ENCODE assay signal across 8 cellular contexts in the genomic region with DNA sequence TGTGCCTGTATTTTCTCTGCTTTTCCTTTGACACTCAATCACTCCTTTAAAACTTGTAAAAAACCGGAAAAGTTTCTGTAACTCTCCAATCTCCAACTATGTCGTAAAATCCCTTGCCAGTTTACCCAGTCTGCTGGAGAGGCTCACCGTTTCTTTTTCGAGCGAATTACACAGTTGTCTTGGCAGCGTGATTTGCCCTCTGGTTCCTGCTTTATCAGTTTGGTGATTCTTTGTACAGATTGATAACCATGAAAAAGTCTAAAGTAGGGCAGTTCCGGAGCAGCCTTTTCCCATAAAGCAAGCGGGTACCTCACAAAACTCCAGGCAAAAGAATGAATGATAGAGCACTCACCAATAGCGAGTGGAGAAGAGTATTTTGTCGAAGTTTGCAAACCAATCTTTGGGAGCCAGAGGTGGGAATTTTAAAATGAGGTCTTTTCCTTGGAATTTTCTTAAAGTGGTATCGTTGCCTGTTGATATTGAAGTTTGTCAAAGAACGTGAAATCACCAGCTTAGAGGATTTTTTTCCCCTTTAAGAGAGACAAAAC. TPM values are rescaled to one million over a fixed set of nuclear protein-coding genes. Genes with fewer than 3 reads are reported as not detected.
DNase-seq lines count a peak whose midpoint lies in the region; ATAC-seq and TF ChIP-seq lines count a peak whose summit lies in the region.

A gene with protein sequence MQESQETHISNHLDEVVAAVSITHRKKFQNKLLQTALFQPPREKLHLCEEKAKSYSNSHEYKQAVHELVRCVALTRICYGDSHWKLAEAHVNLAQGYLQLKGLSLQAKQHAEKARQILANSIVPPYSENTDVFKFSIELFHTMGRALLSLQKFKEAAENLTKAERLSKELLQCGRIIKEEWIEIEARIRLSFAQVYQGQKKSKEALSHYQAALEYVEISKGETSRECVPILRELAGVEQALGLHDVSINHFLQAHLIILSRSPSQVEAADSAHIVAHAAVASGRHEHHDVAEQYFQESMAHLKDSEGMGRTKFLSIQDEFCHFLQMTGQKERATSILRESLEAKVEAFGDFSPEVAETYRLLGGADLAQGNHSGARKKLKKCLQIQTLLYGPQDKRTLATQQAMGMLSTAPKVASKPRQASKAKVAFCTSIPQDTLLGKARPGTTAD (minus strand): TSS at position 312 of the 548 bp plus-strand sequence. CDS start 20,869 bp downstream, outside the sequence.

- TF ChIP-seq CTCF in mesothelial cell of epicardium (IDR thresholded peaks at IDR 0.05; ENCODE audit: unreplicated experiment), result no peak
- TF ChIP-seq CTCF in upper lobe of left lung (IDR thresholded peaks at IDR 0.05), result no peak

- no peak within 1 kb of the TSS for H3K4me3 Mint-ChIP-seq in mesothelial cell of epicardium

- peak in 1 of 4 donors; percentile 42 for TF ChIP-seq POLR2A in upper lobe of left lung (IDR thresholded peaks at IDR 0.05)

- H3K9me3 Mint-ChIP-seq in mesothelial cell of epicardium, result no peaks in the 10 kb centered on the region

- TF ChIP-seq EP300 in upper lobe of left lung (IDR thresholded peaks at IDR 0.05), result no peak

- H3K4me1 Mint-ChIP-seq in mesothelial cell of epicardium, result peaks cover 23% of the 10 kb centered on the region

- no peaks in the 10 kb centered on the region for H3K27me3 ChIP-seq in upper lobe of left lung

- H3K27ac ChIP-seq in upper lobe of left lung, result peak within 1 kb of the TSS; percentile 81 to 92 (median 90)

- H3K36me3 ChIP-seq in upper lobe of left lung, result no peaks in the 10 kb centered on the region

- 5 to 9% methylated on average over 12 of the region's 12 CpGs for WGBS in upper lobe of left lung, 2 donors

- no peaks in the 10 kb centered on the region for H3K36me3 Mint-ChIP-seq in mesothelial cell of epicardium

- peak within 1 kb of the TSS; percentile 13 to 88 (median 74) for H3K4me3 ChIP-seq in upper lobe of left lung

- H3K27me3 Mint-ChIP-seq in mesothelial cell of epicardium (ENCODE audit: low read depth), result no peaks in the 10 kb centered on the region

- ATAC-seq in upper lobe of left lung (ENCODE audit: low FRiP score in 2 of 2) (peak; percentile 58 to 66), HG02623 (IDR thresholded peaks at IDR 0.05; ENCODE audit: unreplicated experiment) (no peak), GM18519 (IDR thresholded peaks at IDR 0.05; ENCODE audit: low FRiP score, unreplicated experiment) (no peak)

- peak within 1 kb of the TSS; percentile 98 for H3K27ac Mint-ChIP-seq in mesothelial cell of epicardium

- no peaks in the 10 kb centered on the region for H3K9me3 ChIP-seq in upper lobe of left lung

- H3K4me1 ChIP-seq in upper lobe of left lung, result peaks cover 9 to 29% (median 23%) of the 10 kb centered on the region in 4 donors

- DNase-seq in SIG-M5 treated with dmso at 0.1 percent for 504 hours (lab: John Stamatoyannopoulos, UW; ENCODE audit: unreplicated experiment) (peak; percentile 27), SIG-M5 (lab: John Stamatoyannopoulos, UW) (no peak), RPMI8226 (peak; percentile 60), epidermal melanocyte (ENCODE audit: insufficient read length, low spot score) (peak; percentile 91), mesothelial cell of epicardium (ENCODE audit: low spot score in 2 of 2, unreplicated experiment in 2 of 2) (no peak), upper lobe of left lung (peak in 1 of 2 donors; percentile 29)

RNA-seq across cellular contexts. Expression of the gene that starts here (rescaled TPM):
- total RNA-seq in mesothelial cell of epicardium, result 32.3 to 34.6 TPM (median 34.0 TPM) in 3 replicates
- total RNA-seq in upper lobe of left lung, result 10 to 100 TPM in 5 of 6 donors, 1 to 10 TPM in 1; 6.2 to 28.0 (median 15.3) TPM

Comparison
In these comparisons a context has a peak if more than half of its experiments do, and no peak if none do; other contexts are left out.
1. DNase-seq: peak in SIG-M5 treated with dmso at 0.1 percent for 504 hours (single experiment), RPMI8226 (single experiment) and epidermal melanocyte (single experiment); none in SIG-M5 (single experiment) and mesothelial cell of epicardium (0 of 2).
2. ATAC-seq: peak in upper lobe of left lung (2 of 2); none in HG02623 (single experiment) and GM18519 (single experiment).